ENCODE assay signal across 9 cellular contexts in genomic region chr16:85448557-85449194, GRCh38.
A peak's percentile ranks its signal among the peaks of the same experiment; 100 is the strongest.
DNase-seq lines count a peak whose midpoint lies in the region; ATAC-seq and TF ChIP-seq lines count a peak whose summit lies in the region.
"Had no signal": no experiment of that assay in that cellular context is flagged by ENCODE, and none has a peak within 500 bp of the region (broad histone marks: within the 10 kb centered on the region; RNA-seq: fewer than 3 reads in every experiment).

No MANE protein-coding gene starts in this region.

- peak; percentile 83 for ATAC-seq in CD8-positive, alpha-beta T cell
- peak; percentile 45 to 70 for ATAC-seq in lower lobe of right lung

- intact Hi-C loops in CD8-positive, alpha-beta T cell (cut with DNase I, micrococcal nuclease), result loop anchor here in 1 of 2 experiments (1.0 to 10.0 kb wide), 2 partner anchors 106 to 162 kb away; no protein-coding TSS in a partner anchor
- intact Hi-C loops in lower lobe of right lung (cut with DNase I), result no loop called here

- H3K36me3 Mint-ChIP-seq in CD8-positive, alpha-beta T cell, result no peaks in the 10 kb centered on the region
- no peaks in the 10 kb centered on the region for H3K36me3 Mint-ChIP-seq in neural progenitor cell

- CTCF ChIA-PET in CD8-positive, alpha-beta T cell (lab: Charles Lee), result interaction anchor here (1.1 to 6.1 kb wide), 13 partner anchors 9 to 168 kb away, joined by 3 to 56 read pairs (median 8); partner anchors contain the start of gene GSE1
- CTCF ChIA-PET in RWPE1 (lab: Yijun Ruan, JAX), result no interaction called here

- peaks cover 76% of the 10 kb centered on the region for H3K4me1 ChIP-seq in CD8-positive, alpha-beta T cell (ENCODE audit: insufficient read depth, low read length)
- peaks cover 36% of the 10 kb centered on the region for H3K4me1 ChIP-seq in lower lobe of right lung
- H3K4me1 ChIP-seq in neural progenitor cell, result peaks cover 19% of the 10 kb centered on the region

- H3K4me1 Mint-ChIP-seq in CD8-positive, alpha-beta T cell (ENCODE audit: low read depth), result peaks cover 61% of the 10 kb centered on the region
- H3K4me1 Mint-ChIP-seq in neural progenitor cell, result peaks cover 32% of the 10 kb centered on the region

- no peaks in the 10 kb centered on the region for H3K27me3 ChIP-seq in CD8-positive, alpha-beta T cell (ENCODE audit: insufficient read depth, low read length)
- H3K27me3 ChIP-seq in lower lobe of right lung (ENCODE audit: low read depth) (peaks cover 5% of the 10 kb centered on the region), neural progenitor cell (peaks cover 16% of the 10 kb centered on the region)

- peak overlapping the region; percentile 70 for H3K4me3 Mint-ChIP-seq in CD8-positive, alpha-beta T cell
- H3K4me3 Mint-ChIP-seq in neural progenitor cell, result no peak overlapping the region

- peak; percentile 34 to 90 (median 71) for DNase-seq in CD8-positive, alpha-beta T cell
- DNase-seq in NCI-H1417 (lab: John Stamatoyannopoulos, UW) (peak; percentile 88 to 99 (median 94)), lower lobe of right lung (no peak), neural progenitor cell (ENCODE audit: low spot score) (no peak), globus pallidus (ENCODE audit: low spot score) (no peak), RWPE1 (ENCODE audit: low spot score) (no peak), mucosa of gallbladder (ENCODE audit: low spot score) (no peak)
- peak; percentile 27 to 42 for DNase-seq in activated CD4-positive, alpha-beta T cell treated with anti-CD3 and anti-CD28 coated beads for 4 hours

- TF ChIP-seq CTCF in CD8-positive, alpha-beta T cell (IDR thresholded peaks at IDR 0.05), result no peak
- TF ChIP-seq CTCF in lower lobe of right lung (IDR thresholded peaks at IDR 0.05) (no peak), neural progenitor cell (IDR thresholded peaks at IDR 0.05) (no peak), RWPE1 (conservative IDR thresholded peaks at IDR 0.05; ENCODE audit: low read depth) (no peak)

- no peaks in the 10 kb centered on the region for H3K36me3 ChIP-seq in CD8-positive, alpha-beta T cell (ENCODE audit: insufficient read depth, low read length)
- H3K36me3 ChIP-seq in lower lobe of right lung (no peaks in the 10 kb centered on the region), neural progenitor cell (no peaks in the 10 kb centered on the region)

- no peak overlapping the region for H3K4me2 ChIP-seq in neural progenitor cell

- H3K4me3 ChIP-seq in CD8-positive, alpha-beta T cell (ENCODE audit: low read depth, low read length), result peak overlapping the region; percentile 39
- H3K4me3 ChIP-seq in lower lobe of right lung, result no peak overlapping the region
- no peak overlapping the region for H3K4me3 ChIP-seq in neural progenitor cell
- H3K4me3 ChIP-seq: SK-N-MC had no signal

- H3K9ac ChIP-seq in neural progenitor cell, result no peak overlapping the region

- no peaks in the 10 kb centered on the region for H3K27me3 Mint-ChIP-seq in CD8-positive, alpha-beta T cell (ENCODE audit: low read depth)
- peaks cover 10% of the 10 kb centered on the region for H3K27me3 Mint-ChIP-seq in neural progenitor cell (ENCODE audit: insufficient read depth, low read depth)

- H4K20me1 ChIP-seq in neural progenitor cell (ENCODE audit: low read depth), result peaks cover 34% of the 10 kb centered on the region

- H3K79me2 ChIP-seq in neural progenitor cell (ENCODE audit: low read depth), result no peaks in the 10 kb centered on the region

- H3K27ac Mint-ChIP-seq in CD8-positive, alpha-beta T cell, result peak overlapping the region; percentile 97
- no peak overlapping the region for H3K27ac Mint-ChIP-seq in neural progenitor cell

- H2AFZ ChIP-seq in neural progenitor cell (replicated peaks), result no peak overlapping the region

- no peaks in the 10 kb centered on the region for H3K9me3 ChIP-seq in CD8-positive, alpha-beta T cell (ENCODE audit: low read length)
- H3K9me3 ChIP-seq in lower lobe of right lung (no peaks in the 10 kb centered on the region), neural progenitor cell (ENCODE audit: low read depth) (no peaks in the 10 kb centered on the region)

- H3K27ac ChIP-seq in CD8-positive, alpha-beta T cell (ENCODE audit: low read depth, low read length), result peak overlapping the region; percentile 52
- H3K27ac ChIP-seq in lower lobe of right lung (peak overlapping the region; percentile 13), neural progenitor cell (no peak overlapping the region), RWPE1 (no peak overlapping the region)
- H3K27ac ChIP-seq: SK-N-MC had no signal

- H3K9me3 Mint-ChIP-seq in CD8-positive, alpha-beta T cell, result no peaks in the 10 kb centered on the region
- H3K9me3 Mint-ChIP-seq in neural progenitor cell, result no peaks in the 10 kb centered on the region

- POLR2A ChIA-PET in CD8-positive, alpha-beta T cell (lab: Charles Lee), result interaction anchor here (0.8 to 5.4 kb wide), 9 partner anchors 13 to 166 kb away, joined by 3 to 38 read pairs (median 5); partner anchors contain the start of gene GSE1
- POLR2A ChIA-PET in RWPE1 (lab: Yijun Ruan, JAX; ENCODE audit: low non-redundant PET), result no interaction called here

- peaks cover 4% of the 10 kb centered on the region for H3F3A ChIP-seq in neural progenitor cell (ENCODE audit: low read depth)

Comparison
In these comparisons a context has a peak if more than half of its experiments do, and no peak if none do; other contexts are left out.
1. DNase-seq: peak in CD8-positive, alpha-beta T cell (7 of 7), NCI-H1417 (3 of 3) and activated CD4-positive, alpha-beta T cell treated with anti-CD3 and anti-CD28 coated beads for 4 hours (2 of 2); none in lower lobe of right lung (single experiment), neural progenitor cell (single experiment), globus pallidus (single experiment), RWPE1 (single experiment) and mucosa of gallbladder (single experiment).
2. H3K27ac ChIP-seq: peak in CD8-positive, alpha-beta T cell (single experiment) and lower lobe of right lung (single experiment); none in neural progenitor cell (single experiment) and RWPE1 (single experiment).